In the genomic region with DNA sequence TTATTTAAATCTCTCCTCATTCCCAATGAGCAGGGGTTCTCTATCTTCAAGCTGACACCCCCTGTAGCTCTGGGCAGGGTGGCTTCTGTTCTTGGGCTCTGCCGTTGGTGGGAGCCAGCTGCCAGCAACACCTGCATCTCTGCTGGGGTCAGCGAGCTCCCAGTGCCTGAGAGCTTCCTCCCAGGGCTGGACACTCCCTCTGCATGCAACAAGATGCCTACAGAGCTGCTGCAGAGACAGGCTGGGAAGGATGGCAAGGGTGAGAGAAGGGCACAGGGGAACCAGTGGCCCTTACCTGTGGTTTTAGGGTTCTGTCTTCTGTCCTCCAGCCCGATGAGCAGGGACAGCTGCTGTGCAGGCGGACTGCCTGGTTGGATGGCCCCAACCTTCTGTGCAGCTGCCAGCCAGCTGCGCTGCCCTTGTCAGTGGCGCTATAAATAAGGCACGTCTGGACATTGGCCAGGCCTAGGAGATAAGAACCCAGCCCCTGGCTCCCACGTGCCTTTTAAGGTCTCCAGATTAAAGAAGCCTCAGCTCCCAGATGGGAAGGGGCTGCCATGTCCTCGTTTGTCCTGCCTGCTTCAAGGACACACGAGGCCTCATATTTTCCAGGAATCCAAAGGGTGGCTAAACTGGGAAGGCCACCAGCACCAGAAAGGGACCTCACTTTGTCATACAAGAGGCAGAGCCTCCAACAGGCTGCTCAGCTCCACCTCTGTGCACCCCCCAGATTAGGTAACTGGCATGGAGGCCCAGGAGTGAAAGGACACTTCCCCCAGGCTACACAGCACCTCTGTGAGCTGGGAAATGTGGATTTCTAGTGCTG, we compare ENCODE assay signal across 10 cellular contexts. TPM values are rescaled to one million over a fixed set of nuclear protein-coding genes. Genes with fewer than 3 reads are reported as not detected.
DNase-seq lines count a peak whose midpoint lies in the region; ATAC-seq and TF ChIP-seq lines count a peak whose summit lies in the region.
"Had no signal": no experiment of that assay in that cellular context is flagged by ENCODE, and none has a peak within 500 bp of the region (broad histone marks: within the 10 kb centered on the region; RNA-seq: fewer than 3 reads in every experiment).

No MANE protein-coding gene starts in this region.

- H3K9me3 Mint-ChIP-seq in glutamatergic neuron (ENCODE audit: unreplicated experiment): no peaks in the 10 kb centered on the region

- no peak overlapping the region for H3K23ac ChIP-seq in trophoblast cell (ENCODE audit: low read length)

- no peaks in the 10 kb centered on the region for H4K20me1 ChIP-seq in PC-3 (ENCODE audit: low read length)

- H3K27ac Mint-ChIP-seq in glutamatergic neuron (ENCODE audit: unreplicated experiment): no peak overlapping the region
- H3K27ac Mint-ChIP-seq: activated CD8-positive, alpha-beta memory T cell treated with anti-CD3 and anti-CD28 coated beads, Interleukin-2, amount 10 ng/mL, durations not matched to agents 7 days and 5 days had no signal

- H3K4me2 ChIP-seq in PC-3 (ENCODE audit: low read length) (no peak overlapping the region), trophoblast cell (ENCODE audit: low read length) (no peak overlapping the region)

- TF ChIP-seq CTCF in PC-3 (conservative IDR thresholded peaks at IDR 0.05; ENCODE audit: low read depth, low read length) (no peak), glutamatergic neuron (IDR thresholded peaks at IDR 0.05; ENCODE audit: partially characterized antibody, unreplicated experiment) (no peak)

- H3K27me3 ChIP-seq in PC-3 (ENCODE audit: low read length) (no peaks in the 10 kb centered on the region), trophoblast cell (ENCODE audit: insufficient read depth, low read length) (no peaks in the 10 kb centered on the region)

- no peak overlapping the region for H3K9ac ChIP-seq in PC-3 (ENCODE audit: low read length)
- no peak overlapping the region for H3K9ac ChIP-seq in trophoblast cell (ENCODE audit: low read length)

- peaks cover 12% of the 10 kb centered on the region for H3K79me1 ChIP-seq in trophoblast cell (ENCODE audit: low read length)

- no peak for ATAC-seq in PC-3
- ATAC-seq in GM18873 (IDR thresholded peaks at IDR 0.05; ENCODE audit: low FRiP score, unreplicated experiment): no peak
- ATAC-seq in HG03521 (IDR thresholded peaks at IDR 0.05; ENCODE audit: unreplicated experiment): no peak
- no peak for ATAC-seq in HG03175 (IDR thresholded peaks at IDR 0.05; ENCODE audit: unreplicated experiment)
- ATAC-seq: activated CD8-positive, alpha-beta memory T cell treated with anti-CD3 and anti-CD28 coated beads, Interleukin-2, amount 10 ng/mL, durations not matched to agents 7 days and 5 days had no signal

- H3K79me2 ChIP-seq in PC-3 (ENCODE audit: low read length) (no peaks in the 10 kb centered on the region), trophoblast cell (ENCODE audit: control insufficient read depth, insufficient read depth, low read length, poor library complexity) (no peaks in the 10 kb centered on the region)

- no peak overlapping the region for H2BK5ac ChIP-seq in trophoblast cell (ENCODE audit: low read depth, low read length, poor library complexity)

- H2AFZ ChIP-seq in PC-3 (ENCODE audit: low read length) (0 out of 2 replicates have a peak overlapping the region, but pooled peaks have one; percentile 27), trophoblast cell (ENCODE audit: insufficient read depth, low read length, poor library complexity) (peak overlapping the region; percentile 24)

- no peaks in the 10 kb centered on the region for H3K9me2 ChIP-seq in PC-3 (replicated peaks; ENCODE audit: low read length)

- no CpG with 5 or more reads among the region's 10 CpGs for WGBS in trophoblast cell (ENCODE audit: extremely low coverage, insufficient coverage, insufficient read length)

- no peak overlapping the region for H3K4me3 Mint-ChIP-seq in glutamatergic neuron (ENCODE audit: unreplicated experiment)
- H3K4me3 Mint-ChIP-seq: activated CD8-positive, alpha-beta memory T cell treated with anti-CD3 and anti-CD28 coated beads, Interleukin-2, amount 10 ng/mL, durations not matched to agents 7 days and 5 days had no signal

- no peaks in the 10 kb centered on the region for H3K36me3 Mint-ChIP-seq in glutamatergic neuron (ENCODE audit: unreplicated experiment)
- H3K36me3 Mint-ChIP-seq: activated CD8-positive, alpha-beta memory T cell treated with anti-CD3 and anti-CD28 coated beads, Interleukin-2, amount 10 ng/mL, durations not matched to agents 7 days and 5 days had no signal

- no peak overlapping the region for H3K18ac ChIP-seq in trophoblast cell (ENCODE audit: low read length)

- POLR2A ChIA-PET in PC-3 (lab: Charles Lee; ENCODE audit: unreplicated experiment): no interaction called here

- H3K36me3 ChIP-seq in PC-3 (ENCODE audit: low read depth, low read length) (no peaks in the 10 kb centered on the region), trophoblast cell (ENCODE audit: control insufficient read depth in 1 of 2, insufficient read depth in 2 of 2, low read length in 2 of 2) (no peaks in the 10 kb centered on the region)

- no peak overlapping the region for H3K14ac ChIP-seq in trophoblast cell (ENCODE audit: low read length)

- no peaks in the 10 kb centered on the region for H3K4me1 ChIP-seq in PC-3 (ENCODE audit: insufficient read depth, low read length)
- peaks cover 16 to 27% of the 10 kb centered on the region in 2 experiments for H3K4me1 ChIP-seq in trophoblast cell (ENCODE audit: control insufficient read depth in 1 of 2, insufficient read depth in 2 of 2, low read length in 2 of 2)

- H4K8ac ChIP-seq in trophoblast cell (ENCODE audit: low read depth, low read length): no peak overlapping the region

- intact Hi-C loops in PC-3 (cut with micrococcal nuclease): no loop called here

- no peak overlapping the region for H2AK5ac ChIP-seq in trophoblast cell (ENCODE audit: low read length)

- H3K4me1 Mint-ChIP-seq in glutamatergic neuron (ENCODE audit: low read depth, unreplicated experiment): peaks cover 7% of the 10 kb centered on the region
- H3K4me1 Mint-ChIP-seq: activated CD8-positive, alpha-beta memory T cell treated with anti-CD3 and anti-CD28 coated beads, Interleukin-2, amount 10 ng/mL, durations not matched to agents 7 days and 5 days had no signal

- no peak overlapping the region for H2BK120ac ChIP-seq in trophoblast cell (ENCODE audit: insufficient read depth, low read length, poor library complexity)

- DNase-seq in EH (ENCODE audit: low read depth) (peak; percentile 32), PC-3 (no peak), glutamatergic neuron (peak; percentile 42), trophoblast cell (no peak), anterior cingulate cortex (lab: John Stamatoyannopoulos, UW) (no peak)
- DNase-seq: activated CD8-positive, alpha-beta memory T cell treated with anti-CD3 and anti-CD28 coated beads, Interleukin-2, amount 10 ng/mL, durations not matched to agents 7 days and 5 days; dermis blood vessel endothelial cell had no signal

- no peak overlapping the region for H3K4ac ChIP-seq in trophoblast cell (ENCODE audit: low read depth, low read length)

- no peaks in the 10 kb centered on the region for H3F3A ChIP-seq in PC-3 (ENCODE audit: low read length, unreplicated experiment)

- no peak overlapping the region for H4K91ac ChIP-seq in trophoblast cell (ENCODE audit: low read depth, low read length)

- peaks cover 4% of the 10 kb centered on the region for H3K27me3 Mint-ChIP-seq in glutamatergic neuron (ENCODE audit: unreplicated experiment)

- BruUV-seq in PC-3 (replicated peaks; lab: Mats Ljungman, UMichigan): no TSS peak

- H4K12ac ChIP-seq in trophoblast cell (ENCODE audit: low read depth, low read length): no peak overlapping the region

- H3K27ac ChIP-seq in PC-3 (ENCODE audit: low read length): no peak overlapping the region
- no peak overlapping the region for H3K27ac ChIP-seq in trophoblast cell (ENCODE audit: low read depth, low read length)

- no peak overlapping the region for H3K4me3 ChIP-seq in PC-3 (ENCODE audit: low read length)
- no peak overlapping the region for H3K4me3 ChIP-seq in trophoblast cell (ENCODE audit: low read depth, low read length)

- no peak overlapping the region for H2BK12ac ChIP-seq in trophoblast cell (ENCODE audit: low read length)

- CTCF ChIA-PET in PC-3 (lab: Charles Lee): no interaction called here

- H3K9me3 ChIP-seq in PC-3 (ENCODE audit: low read length) (no peaks in the 10 kb centered on the region), trophoblast cell (ENCODE audit: insufficient read depth, low read depth, low read length) (no peaks in the 10 kb centered on the region)

RNA-seq across cellular contexts. Expression of a gene that starts 39.5 kb away (rescaled TPM):
- total RNA-seq in PC-3 (2014; rRNA removed) (118 and 125 TPM in 2 replicates), glutamatergic neuron (ENCODE audit: unreplicated experiment) (3.2 TPM)
- 83.4 and 89.8 TPM in 2 replicates for polyA plus RNA-seq in trophoblast cell (2013)

Comparison
In these comparisons a context has a peak if more than half of its experiments do, and no peak if none do; other contexts are left out.
1. DNase-seq: peak in EH (single experiment) and glutamatergic neuron (single experiment); none in PC-3 (single experiment), trophoblast cell (0 of 2) and anterior cingulate cortex (0 of 58).
2. RNA of a gene that starts 39.5 kb away (total RNA-seq): 118 to 125 TPM in PC-3; 3.2 TPM in glutamatergic neuron (single experiment); every median in the first group is over 10 times any median in the second.